20 cellular contexts compared by ENCODE assay signal in genomic region chr18:69380324-69380723, GRCh38. TPM values are rescaled to one million over a fixed set of nuclear protein-coding genes. Genes with fewer than 3 reads are reported as not detected.
DNase-seq lines count a peak whose midpoint lies in the region; TF ChIP-seq lines count a peak whose summit lies in the region.
"Had no signal": no experiment of that assay in that cellular context is flagged by ENCODE, and none has a peak within 500 bp of the region (broad histone marks: within the 10 kb centered on the region; RNA-seq: fewer than 3 reads in every experiment).

No MANE protein-coding gene starts in this region.

- H3K9ac ChIP-seq in GM23248, result no peak overlapping the region

- 66 to 69% methylated on average over 7 of the region's 7 CpGs for WGBS in GM23248 (ENCODE audit: low coverage in 1 of 2, low lambda C conversion rate in 2 of 2, missing lambda C conversion rate in 2 of 2), 2 experiments

- H3K4me1 ChIP-seq in GM23248 (ENCODE audit: insufficient read depth), result no peaks in the 10 kb centered on the region
- H3K4me1 ChIP-seq: A549, HAP-1 had no signal

- no peak for TF ChIP-seq CTCF in epithelial cell of proximal tubule (conservative IDR thresholded peaks at IDR 0.05; ENCODE audit: low read depth, low read length)

- H3K79me2 ChIP-seq in GM23248 (ENCODE audit: insufficient read depth), result no peaks in the 10 kb centered on the region

- no peak overlapping the region for H2AFZ ChIP-seq in GM23248

- DNase-seq in GM23248, result peak; percentile 3
- DNase-seq in OCI-M1 (lab: John Stamatoyannopoulos, UW), result peak; percentile 1
- peak; percentile 36 for DNase-seq in epithelial cell of proximal tubule (ENCODE audit: low read depth)
- DNase-seq in kidney tubule cell (ENCODE audit: low spot score), result peak; percentile 20
- DNase-seq in stimulated activated CD4-positive, alpha-beta T cell treated with anti-CD3 and anti-CD28 coated beads, Interleukin-4, amount 100 ng/mL, for 24 hours, result no peak
- no peak for DNase-seq in GM19240 (ENCODE audit: insufficient read length, low spot score)
- no peak for DNase-seq in mesenteric fat pad (ENCODE audit: low spot score)
- DNase-seq: 8988T; ACHN; C1 segment of cervical spinal cord; Calu3; CD4-positive, alpha-beta memory T cell; COR-L47; DMS53; DMS79 treated with DMSO at 0.1 percent for 48 hours; GF-D8; GOT3; HFFc6 had no signal

- H3K27me3 ChIP-seq in GM23248 (replicated peaks; ENCODE audit: insufficient read depth), result no peaks in the 10 kb centered on the region

- in situ Hi-C loops in GM23248 (cut with MboI), result no loop called here

- no peak overlapping the region for H3K4me2 ChIP-seq in GM23248 (ENCODE audit: unreplicated experiment)
- H3K4me2 ChIP-seq: A549 had no signal

- no peak overlapping the region for H3K27ac ChIP-seq in GM23248
- H3K27ac ChIP-seq: A549 had no signal

- no peaks in the 10 kb centered on the region for H3K9me2 ChIP-seq in GM23248 (ENCODE audit: insufficient read depth)

- H3K36me3 ChIP-seq in GM23248 (ENCODE audit: low read depth), result no peaks in the 10 kb centered on the region
- H3K36me3 ChIP-seq: HAP-1 had no signal

- H3K9me3 ChIP-seq in GM23248 (ENCODE audit: low read depth), result no peaks in the 10 kb centered on the region
- H3K9me3 ChIP-seq: A549, HAP-1 had no signal

- H3F3A ChIP-seq in GM23248 (ENCODE audit: insufficient read depth), result no peaks in the 10 kb centered on the region

- no peaks in the 10 kb centered on the region for H4K20me1 ChIP-seq in GM23248 (ENCODE audit: insufficient read depth)

- H3K4me3 ChIP-seq in GM23248, result no peak overlapping the region
- no peak overlapping the region for H3K4me3 ChIP-seq in epithelial cell of proximal tubule (ENCODE audit: low read depth, low read length)
- H3K4me3 ChIP-seq: A549, HAP-1 had no signal

RNA-seq across cellular contexts. Expression of gene DOK6, which starts 20.4 kb away (rescaled TPM):
- total RNA-seq in GM23248 (2014; rRNA removed; shearing (Covaris generic)), result 0.76 and 5.2 TPM in 2 replicates
- polyA plus RNA-seq in GM23248 (2016; fragmentation: Nextera tagmentation; extraction: Ambion mirVana), result 1.1 and 1.5 TPM in 2 replicates
- total RNA-seq in epithelial cell of proximal tubule (0.06 and 0.07 TPM in 2 replicates), mesenteric fat pad (1.6 TPM)
- total RNA-seq: Calu3; CD4-positive, alpha-beta memory T cell; HFFc6 had no signal
- polyA plus RNA-seq: A549 had no signal

Comparison
In these comparisons a context has a peak if more than half of its experiments do, and no peak if none do; other contexts are left out.
1. DNase-seq: peak in GM23248 (single experiment), OCI-M1 (single experiment), epithelial cell of proximal tubule (single experiment) and kidney tubule cell (single experiment); none in stimulated activated CD4-positive, alpha-beta T cell treated with anti-CD3 and anti-CD28 coated beads, Interleukin-4, amount 100 ng/mL, for 24 hours (single experiment), GM19240 (single experiment) and mesenteric fat pad (single experiment).